ENCODE assay signal across 8 cellular contexts in genomic region chr17:45019177-45019711, GRCh38. TPM values are rescaled to one million over a fixed set of nuclear protein-coding genes. Genes with fewer than 3 reads are reported as not detected.
DNase-seq lines count a peak whose midpoint lies in the region; ATAC-seq and TF ChIP-seq lines count a peak whose summit lies in the region.

No MANE protein-coding gene starts in this region.

- ATAC-seq in GM19035 (IDR thresholded peaks at IDR 0.05; ENCODE audit: unreplicated experiment) (peak; percentile 46), upper lobe of left lung (ENCODE audit: low FRiP score in 2 of 2) (peak; percentile 19 to 86)

- H3K4me3 ChIP-seq in fibroblast of mammary gland (ENCODE audit: control insufficient read depth, low read depth, low read length), result peak overlapping the region; percentile 46
- H3K4me3 ChIP-seq in upper lobe of left lung, result peak overlapping the region; percentile 40 to 66 (median 62)

- H3K4me1 Mint-ChIP-seq in activated T-cell treated with anti-CD3 and anti-CD28 coated beads, Interleukin-2, amount 50 U/mL, for 24 hours (ENCODE audit: low read depth), result peaks cover 22% of the 10 kb centered on the region
- peaks cover 48% of the 10 kb centered on the region for H3K4me1 Mint-ChIP-seq in nephron progenitor cell

- 1 to 3% methylated on average over 26 to 40 of the region's 54 CpGs for WGBS in upper lobe of left lung, 2 donors

- peak overlapping the region; percentile 31 for H3K27ac Mint-ChIP-seq in activated T-cell treated with anti-CD3 and anti-CD28 coated beads, Interleukin-2, amount 50 U/mL, for 24 hours
- no peak overlapping the region for H3K27ac Mint-ChIP-seq in nephron progenitor cell

- H3K9me3 Mint-ChIP-seq in activated T-cell treated with anti-CD3 and anti-CD28 coated beads, Interleukin-2, amount 50 U/mL, for 24 hours, result no peaks in the 10 kb centered on the region
- no peaks in the 10 kb centered on the region for H3K9me3 Mint-ChIP-seq in nephron progenitor cell

- peaks cover 0 to 7% (median 5%) of the 10 kb centered on the region in 4 donors for H3K36me3 ChIP-seq in upper lobe of left lung

- DNase-seq in ACHN, result peak; percentile 62
- peak; percentile 59 for DNase-seq in NCI-H510A treated with DMSO at 0.1 percent for 48 hours (lab: John Stamatoyannopoulos, UW)
- peak; percentile 66 for DNase-seq in activated T-cell treated with anti-CD3 and anti-CD28 coated beads, Interleukin-2, amount 50 U/mL, for 24 hours
- peak; percentile 23 for DNase-seq in fibroblast of mammary gland (ENCODE audit: low read depth)
- peak; percentile 57 for DNase-seq in nephron progenitor cell
- DNase-seq in upper lobe of left lung, result peak; percentile 29 to 92
- no peak for DNase-seq in cortex of kidney (lab: John Stamatoyannopoulos, UW)

- peaks cover 46% of the 10 kb centered on the region for H3K27me3 Mint-ChIP-seq in activated T-cell treated with anti-CD3 and anti-CD28 coated beads, Interleukin-2, amount 50 U/mL, for 24 hours
- H3K27me3 Mint-ChIP-seq in nephron progenitor cell (ENCODE audit: low read depth, poor library complexity), result peaks cover 41% of the 10 kb centered on the region

- H3K27me3 ChIP-seq in upper lobe of left lung, result peaks cover 0 to 10% (median 1%) of the 10 kb centered on the region in 4 donors

- no peak for TF ChIP-seq EP300 in upper lobe of left lung (IDR thresholded peaks at IDR 0.05)

- in situ Hi-C loops in ACHN (cut with HindIII; ENCODE audit: low pct_ligation_motif_present, low pct_unique_long_range_greater_than_20kb, low sequenced_read_pairs), result no loop called here

- TF ChIP-seq POLR2A in upper lobe of left lung (IDR thresholded peaks at IDR 0.05), result no peak

- peak overlapping the region in 1 of 4 donors; percentile 9 for H3K27ac ChIP-seq in upper lobe of left lung

- peak overlapping the region; percentile 82 for H3K4me3 Mint-ChIP-seq in activated T-cell treated with anti-CD3 and anti-CD28 coated beads, Interleukin-2, amount 50 U/mL, for 24 hours
- peak overlapping the region; percentile 89 for H3K4me3 Mint-ChIP-seq in nephron progenitor cell

- H3K9me3 ChIP-seq in upper lobe of left lung, result no peaks in the 10 kb centered on the region

- TF ChIP-seq CTCF in fibroblast of mammary gland (conservative IDR thresholded peaks at IDR 0.05; ENCODE audit: control insufficient read depth, insufficient read depth, low read depth, low read length) (no peak), nephron progenitor cell (IDR thresholded peaks at IDR 0.05) (no peak), upper lobe of left lung (IDR thresholded peaks at IDR 0.05) (peak; percentile 48 to 76 (median 68))

- H3K4me1 ChIP-seq in upper lobe of left lung, result peaks cover 33 to 38% (median 37%) of the 10 kb centered on the region in 4 donors

- peaks cover 15% of the 10 kb centered on the region for H3K36me3 Mint-ChIP-seq in activated T-cell treated with anti-CD3 and anti-CD28 coated beads, Interleukin-2, amount 50 U/mL, for 24 hours (ENCODE audit: low read depth)
- peaks cover 12% of the 10 kb centered on the region for H3K36me3 Mint-ChIP-seq in nephron progenitor cell (ENCODE audit: low read depth)

RNA-seq across cellular contexts. Expression of gene DCAKD, which starts 32.2 kb away (rescaled TPM):
- 10 to 100 TPM; 16.0 to 29.3 (median 22.2) TPM for total RNA-seq in upper lobe of left lung

RNA-seq across cellular contexts. Expression of gene NMT1, which starts 41.9 kb away (rescaled TPM):
- 100 to 1,000 TPM in 3 of 6 donors, 10 to 100 TPM in 3; 55.1 to 132 (median 92.3) TPM for total RNA-seq in upper lobe of left lung

RNA-seq across cellular contexts. Expression of gene C1QL1, which starts 51.1 kb away (rescaled TPM):
- under 1 TPM in 1 of 6 donors, not detected in 5; 0.44 TPM for total RNA-seq in upper lobe of left lung

Comparison
In these comparisons a context has a peak if more than half of its experiments do, and no peak if none do; other contexts are left out.
1. CTCF ChIP-seq: peak in upper lobe of left lung (6 of 6); none in fibroblast of mammary gland (single experiment) and nephron progenitor cell (single experiment).